ENCODE assay signal across 15 cellular contexts in the genomic region with DNA sequence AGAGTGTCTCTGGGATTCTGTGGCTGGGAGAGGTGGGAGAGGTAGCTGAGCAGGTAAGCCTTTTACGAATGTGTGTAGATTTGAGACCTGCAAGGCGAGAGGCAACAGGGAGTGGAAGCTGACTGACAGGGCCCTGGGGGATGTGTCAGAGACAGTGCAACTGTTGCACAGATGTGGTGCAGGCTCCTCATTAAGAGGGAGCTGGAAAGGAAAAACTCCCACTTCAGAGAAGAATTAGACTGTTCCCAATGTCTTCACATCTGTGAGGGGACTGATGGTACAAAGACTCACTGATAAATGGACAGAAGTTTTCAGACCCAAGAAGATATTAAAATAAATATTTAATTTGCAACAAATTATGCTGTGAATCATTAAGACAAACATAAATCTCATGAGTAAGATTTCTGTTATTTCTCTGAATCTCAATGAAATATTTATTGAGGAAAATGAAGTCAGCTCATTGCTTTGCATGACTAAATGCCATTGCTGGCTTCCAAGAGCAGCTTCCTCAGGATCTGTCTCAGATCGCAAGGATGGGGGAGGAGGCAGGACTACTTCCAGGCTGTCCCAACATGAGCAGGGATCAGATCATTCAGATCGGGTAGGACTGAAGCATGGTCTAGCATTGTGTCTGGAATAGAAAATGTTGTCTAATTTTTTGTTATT.
DNase-seq lines count a peak whose midpoint lies in the region; ATAC-seq and TF ChIP-seq lines count a peak whose summit lies in the region.
"Had no signal": no experiment of that assay in that cellular context is flagged by ENCODE, and none has a peak within 500 bp of the region (broad histone marks: within the 10 kb centered on the region; RNA-seq: fewer than 3 reads in every experiment).

No MANE protein-coding gene starts in this region.

- H3K18ac ChIP-seq in mesenchymal stem cell (ENCODE audit: low read depth in 1 of 2, low read length in 2 of 2) = no peak overlapping the region

- no peak overlapping the region for H2BK120ac ChIP-seq in mesenchymal stem cell (ENCODE audit: low read depth, low read length)

- no peak overlapping the region for H3K27ac ChIP-seq in mesenchymal stem cell (ENCODE audit: low read length, poor library complexity, severe bottlenecking)
- H3K27ac ChIP-seq: lower lobe of right lung had no signal

- H3K4me2 ChIP-seq in mesenchymal stem cell (ENCODE audit: low read length, poor library complexity, severe bottlenecking) = no peak overlapping the region

- no peak overlapping the region for H4K8ac ChIP-seq in mesenchymal stem cell (ENCODE audit: low read length)

- H3K4me3 ChIP-seq in BJ (ENCODE audit: low read depth, low read length) (no peak overlapping the region), cardiac fibroblast (replicated peaks in 1 of 2; ENCODE audit: low read depth in 2 of 2, low read length in 2 of 2) (no peak overlapping the region), mesenchymal stem cell (ENCODE audit: insufficient read depth in 1 of 2, low read depth in 1 of 2, low read length in 2 of 2) (peak overlapping the region in 1 of 2 experiments; percentile 16)
- H3K4me3 ChIP-seq: heart left ventricle, lower lobe of right lung had no signal

- H2AK5ac ChIP-seq in mesenchymal stem cell (ENCODE audit: low read length, severe bottlenecking) = peak overlapping the region; percentile 9

- H3K9ac ChIP-seq in mesenchymal stem cell (ENCODE audit: low read length) = peak overlapping the region; percentile 9

- DNase-seq in BJ (ENCODE audit: low read depth) = peak; percentile 76
- peak; percentile 46 for DNase-seq in NCI-H1694 (lab: John Stamatoyannopoulos, UW)
- DNase-seq in cardiac fibroblast (ENCODE audit: low read depth in 2 of 2) = peak; percentile 15 to 74
- DNase-seq in mesenchymal stem cell = no peak
- no peak for DNase-seq in NCI-H226
- DNase-seq: CD4-positive, alpha-beta T cell; heart left ventricle; lower lobe of right lung; NCI-H2029; occipital lobe; stimulated activated naive B cell treated with anti-CD40 and anti-IgM and Interleukin-4, amounts not matched to agents 10 μg/mL and 1 μg/mL and 100 μg/mL, for 72 hours; T-helper 17 cell had no signal

- no peak overlapping the region for H3K14ac ChIP-seq in mesenchymal stem cell (ENCODE audit: low read length in 2 of 2)

- H3K27me3 ChIP-seq in BJ (ENCODE audit: control insufficient read depth, insufficient read depth, low read length) (no peaks in the 10 kb centered on the region), mesenchymal stem cell (ENCODE audit: control insufficient read depth in 1 of 2, insufficient read depth in 1 of 2, low read length in 2 of 2) (no peaks in the 10 kb centered on the region)
- H3K27me3 ChIP-seq: heart left ventricle had no signal

- no peak overlapping the region for H2BK12ac ChIP-seq in mesenchymal stem cell (ENCODE audit: low read length in 2 of 2)

- no peak overlapping the region for H4K91ac ChIP-seq in mesenchymal stem cell (ENCODE audit: low read length)

- H2BK5ac ChIP-seq in mesenchymal stem cell (ENCODE audit: low read depth, low read length, poor library complexity, severe bottlenecking) = no peak overlapping the region

- H3K9me3 ChIP-seq in mesenchymal stem cell (ENCODE audit: control insufficient read depth, low read length) = no peaks in the 10 kb centered on the region
- H3K9me3 ChIP-seq: heart left ventricle, lower lobe of right lung had no signal

- ATAC-seq in HG03521 (IDR thresholded peaks at IDR 0.05; ENCODE audit: unreplicated experiment) = no peak
- ATAC-seq in HG02588 (IDR thresholded peaks at IDR 0.05; ENCODE audit: unreplicated experiment) = no peak
- ATAC-seq in HG03175 (IDR thresholded peaks at IDR 0.05; ENCODE audit: unreplicated experiment) = no peak
- ATAC-seq: lower lobe of right lung; stimulated activated naive B cell treated with anti-CD40 and anti-IgM and Interleukin-4, amounts not matched to agents 10 μg/mL and 1 μg/mL and 100 μg/mL, for 72 hours; T-helper 17 cell had no signal

- CTCF ChIA-PET in BJ (lab: Yijun Ruan, JAX) = interaction anchor here (1.1 kb wide), 1 partner anchor 82 kb away, joined by 3 read pairs; no protein-coding TSS in a partner anchor

- H2AFZ ChIP-seq in mesenchymal stem cell (ENCODE audit: low read depth, low read length) = no peak overlapping the region

- no peak overlapping the region for H3K4ac ChIP-seq in mesenchymal stem cell (ENCODE audit: low read depth in 1 of 2, low read length in 2 of 2)

- peaks cover 13% of the 10 kb centered on the region for H3K79me1 ChIP-seq in mesenchymal stem cell (replicated peaks; ENCODE audit: low read length, poor library complexity, severe bottlenecking)

- no peak overlapping the region for H3K23ac ChIP-seq in mesenchymal stem cell (ENCODE audit: low read length in 2 of 2)

- peaks cover 7% of the 10 kb centered on the region for H3K4me1 ChIP-seq in mesenchymal stem cell (ENCODE audit: control insufficient read depth, insufficient read depth, low read depth, low read length)

- TF ChIP-seq CTCF in BJ (IDR thresholded peaks at IDR 0.05; ENCODE audit: insufficient read depth, low read depth, low read length) (no peak), cardiac fibroblast (IDR thresholded peaks at IDR 0.05; ENCODE audit: low read depth, low read length) (no peak)

- WGBS in mesenchymal stem cell = 78% methylated on average over 4 of the region's 4 CpGs

- H3K36me3 ChIP-seq in BJ (ENCODE audit: control insufficient read depth, insufficient read depth, low read length) (no peaks in the 10 kb centered on the region), mesenchymal stem cell (ENCODE audit: control insufficient read depth in 1 of 2, insufficient read depth in 2 of 2, low read depth in 1 of 2, low read length in 2 of 2) (peaks cover 0 to 2% of the 10 kb centered on the region in 2 experiments)
- H3K36me3 ChIP-seq: heart left ventricle, lower lobe of right lung had no signal

- POLR2A ChIA-PET in BJ (lab: Charles Lee) = interaction anchor here (0.7 kb wide), 1 partner anchor 13 kb away, joined by 3 read pairs; no protein-coding TSS in a partner anchor

- no peak overlapping the region for H2BK15ac ChIP-seq in mesenchymal stem cell (ENCODE audit: low read depth, poor library complexity, severe bottlenecking)

Comparison
In these comparisons a context has a peak if more than half of its experiments do, and no peak if none do; other contexts are left out.
1. DNase-seq: peak in BJ (single experiment), NCI-H1694 (single experiment) and cardiac fibroblast (2 of 2); none in mesenchymal stem cell (single experiment) and NCI-H226 (single experiment).